In genomic region chr4:55184600-55185523, GRCh38 we compare ENCODE assay signal across 8 cellular contexts. TPM values are rescaled to one million over a fixed set of nuclear protein-coding genes. Genes with fewer than 3 reads are reported as not detected.
A peak's percentile ranks its signal among the peaks of the same experiment; 100 is the strongest.
DNase-seq lines count a peak whose midpoint lies in the region; ATAC-seq, FAIRE-seq and TF ChIP-seq lines count a peak whose summit lies in the region.

No MANE protein-coding gene starts in this region.

- H3K4me3 ChIP-seq in Panc1 (ENCODE audit: low read depth in 2 of 2, low read length in 2 of 2) (no peak overlapping the region), ovary (no peak overlapping the region)
- H3K4me3 ChIP-seq in effector memory CD4-positive, alpha-beta T cell (ENCODE audit: insufficient read depth, low read depth, low read length, poor library complexity, severe bottlenecking) = no peak overlapping the region

- intact Hi-C loops in Panc1 (cut with micrococcal nuclease; ENCODE audit: unreplicated experiment) (no loop called here), ovary (cut with DNase I) (no loop called here)

- in situ Hi-C loops in Panc1 (cut with HindIII; ENCODE audit: low pct_unique_long_range_greater_than_20kb, low sequenced_read_pairs) = no loop called here

- CTCF ChIA-PET in Panc1 (lab: Charles Lee) = no interaction called here

- DNase-seq in D721Med (ENCODE audit: insufficient read length, low spot score) (no peak), Panc1 (ENCODE audit: low read depth, low spot score) (no peak), ovary (peak in 3 of 5 donors; percentile 22 to 50 (median 45)), NCI-H187 treated with DMSO at 0.1 percent for 48 hours (lab: John Stamatoyannopoulos, UW) (no peak)
- no peak for DNase-seq in effector memory CD4-positive, alpha-beta T cell

- POLR2A ChIA-PET in Panc1 (lab: Charles Lee) = no interaction called here

- H3K9me3 ChIP-seq in Panc1 (ENCODE audit: control insufficient read depth, insufficient read depth, low read depth, low read length) (no peaks in the 10 kb centered on the region), ovary (no peaks in the 10 kb centered on the region)
- no peaks in the 10 kb centered on the region for H3K9me3 ChIP-seq in effector memory CD4-positive, alpha-beta T cell (ENCODE audit: control insufficient read depth, low read length)

- ATAC-seq in HG02623 (IDR thresholded peaks at IDR 0.05; ENCODE audit: unreplicated experiment) (peak; percentile 60), Panc1 (peak; percentile 56; the same call in 1 of the 2 replicates), esophagus mucosa (peak; percentile 74), GM18861 (IDR thresholded peaks at IDR 0.05; ENCODE audit: unreplicated experiment) (no peak)

- TF ChIP-seq EP300 in ovary (IDR thresholded peaks at IDR 0.05) = no peak

- 36 to 50% (median 43%) methylated on average over 9 of the region's 9 CpGs for WGBS in ovary, 3 donors

- H3K4me1 ChIP-seq in Panc1 (ENCODE audit: control insufficient read depth, insufficient read depth, low read length) = no peaks in the 10 kb centered on the region
- H3K4me1 ChIP-seq in ovary (ENCODE audit: insufficient read depth) = peaks cover 6% of the 10 kb centered on the region
- H3K4me1 ChIP-seq in effector memory CD4-positive, alpha-beta T cell (ENCODE audit: control insufficient read depth, insufficient read depth, low read length, poor library complexity, severe bottlenecking) = no peaks in the 10 kb centered on the region

- no TSS peak for BruUV-seq in Panc1 (replicated peaks; lab: Mats Ljungman, UMichigan)

- H3K27ac ChIP-seq in Panc1 (ENCODE audit: low read length) (no peak overlapping the region), ovary (no peak overlapping the region)
- H3K27ac ChIP-seq in effector memory CD4-positive, alpha-beta T cell (ENCODE audit: insufficient read depth, low read length, poor library complexity, severe bottlenecking) = no peak overlapping the region

- FAIRE-seq in D721Med (lab: Jason Lieb, UNC) = no peak

- TF ChIP-seq CTCF in D721Med (IDR thresholded peaks at IDR 0.05; ENCODE audit: insufficient read depth, missing control alignments) (peak; percentile 63), Panc1 (IDR thresholded peaks at IDR 0.05) (peak; percentile 56), ovary (IDR thresholded peaks at IDR 0.05) (no peak)

- no peaks in the 10 kb centered on the region for H3K36me3 ChIP-seq in Panc1 (ENCODE audit: control insufficient read depth, insufficient read depth, low read length)
- no peaks in the 10 kb centered on the region for H3K36me3 ChIP-seq in ovary
- H3K36me3 ChIP-seq in effector memory CD4-positive, alpha-beta T cell (ENCODE audit: control insufficient read depth, insufficient read depth, low read length) = no peaks in the 10 kb centered on the region

- H3K27me3 ChIP-seq in Panc1 (ENCODE audit: control insufficient read depth, insufficient read depth, low read length) = no peaks in the 10 kb centered on the region
- no peaks in the 10 kb centered on the region for H3K27me3 ChIP-seq in ovary
- no peaks in the 10 kb centered on the region for H3K27me3 ChIP-seq in effector memory CD4-positive, alpha-beta T cell (replicated peaks; ENCODE audit: control insufficient read depth, insufficient read depth, low read length, poor library complexity, severe bottlenecking)

- no peak for TF ChIP-seq POLR2A in ovary (IDR thresholded peaks at IDR 0.05)

RNA-seq across cellular contexts. Expression of gene KDR, which starts 59.5 kb away (rescaled TPM):
- total RNA-seq in Panc1 (2021; ENCODE audit: unreplicated experiment) = 0.18 TPM
- polyA plus RNA-seq in Panc1 (2012; ENCODE audit: insufficient read length) = not detected
- total RNA-seq in esophagus mucosa = 4.2 TPM
- 10 to 100 TPM in 5 of 7 donors, 1 to 10 TPM in 2; 6.0 to 35.6 (median 13.9) TPM for total RNA-seq in ovary
- 10 to 100 TPM in 1 of 2 donors, 1 to 10 TPM in 1; 8.8 to 36.4 TPM for polyA plus RNA-seq in ovary

Comparison
In these comparisons a context has a peak if more than half of its experiments do, and no peak if none do; other contexts are left out.
1. DNase-seq: peak in ovary (3 of 5); none in D721Med (single experiment), Panc1 (single experiment), effector memory CD4-positive, alpha-beta T cell (0 of 3) and NCI-H187 treated with DMSO at 0.1 percent for 48 hours (single experiment).
2. CTCF ChIP-seq: peak in D721Med (single experiment) and Panc1 (single experiment); none in ovary (0 of 3).